Comparison of ENCODE assay signal across 23 cellular contexts in genomic region chr9:36956908-36957307, GRCh38.
"Had no signal": no experiment of that assay in that cellular context is flagged by ENCODE, and none has a peak within 500 bp of the region (broad histone marks: within the 10 kb centered on the region; RNA-seq: fewer than 3 reads in every experiment).

No MANE protein-coding gene starts in this region.

- DNase-seq: activated CD4-positive, alpha-beta memory T cell treated with anti-CD3 and anti-CD28 coated beads, Interleukin-2, amount 10 ng/mL, durations not matched to agents 7 days and 5 days; activated CD4-positive, alpha-beta T cell treated with anti-CD3 and anti-CD28 coated beads for 48 hours; aorta; caudate nucleus; effector CD8-positive, alpha-beta T cell; foreskin melanocyte; hippocampal formation; lower lobe of right lung; naive thymus-derived CD4-positive, alpha-beta T cell; posterior cingulate gyrus; stimulated activated CD4-positive, alpha-beta T cell treated with anti-CD3 and anti-CD28 coated beads, Interleukin-1b, Interleukin-23, amount 100 ng/mL, for 48 hours; T-helper 17 cell; transverse colon; uterus had no signal

- H3K27ac Mint-ChIP-seq: activated CD4-positive, alpha-beta memory T cell treated with anti-CD3 and anti-CD28 coated beads, Interleukin-2, amount 10 ng/mL, durations not matched to agents 7 days and 5 days; activated naive CD4-positive, alpha-beta T cell treated with anti-CD3 and anti-CD28 coated beads, Interleukin-2, amount 50 U/mL, for 72 hours; activated T-helper 1 cell treated with anti-CD3 and anti-CD28 coated beads, Interleukin-12 subunit alpha, Interleukin-12 subunit beta, Interleukin-2, Interleukin-4 antibody, amounts not matched to agents 30 ng/mL and 10 ng/mL and 1 ng/mL, durations not matched to agents 14 hours and 24 hours and 36 hours; brain; dendritic cell treated with granulocyte-macrophage colony-stimulating factor and Interleukin-4, amounts not matched to agents 40 ng/mL and 50 ng/mL, for 4 days; naive thymus-derived CD4-positive, alpha-beta T cell; T-helper 17 cell had no signal

- H3K27ac ChIP-seq: lower lobe of right lung, right lobe of liver, skin epidermis, transverse colon, uterus had no signal

- ATAC-seq: activated naive CD4-positive, alpha-beta T cell treated with anti-CD3 and anti-CD28 coated beads, Interleukin-2, amount 50 U/mL, for 72 hours; left lobe of liver; lower lobe of right lung; naive thymus-derived CD4-positive, alpha-beta T cell; right lobe of liver; T-helper 17 cell had no signal

- H3K4me1 ChIP-seq: lower lobe of right lung, right lobe of liver, uterus had no signal

- H3K9me3 Mint-ChIP-seq: activated CD4-positive, alpha-beta memory T cell treated with anti-CD3 and anti-CD28 coated beads, Interleukin-2, amount 10 ng/mL, durations not matched to agents 7 days and 5 days; activated T-helper 1 cell treated with anti-CD3 and anti-CD28 coated beads, Interleukin-12 subunit alpha, Interleukin-12 subunit beta, Interleukin-2, Interleukin-4 antibody, amounts not matched to agents 30 ng/mL and 10 ng/mL and 1 ng/mL, durations not matched to agents 14 hours and 24 hours and 36 hours; dendritic cell treated with granulocyte-macrophage colony-stimulating factor and Interleukin-4, amounts not matched to agents 40 ng/mL and 50 ng/mL, for 4 days had no signal

- H3K27me3 ChIP-seq: right lobe of liver, uterus had no signal

- H3K4me3 Mint-ChIP-seq: activated CD4-positive, alpha-beta memory T cell treated with anti-CD3 and anti-CD28 coated beads, Interleukin-2, amount 10 ng/mL, durations not matched to agents 7 days and 5 days; activated T-helper 1 cell treated with anti-CD3 and anti-CD28 coated beads, Interleukin-12 subunit alpha, Interleukin-12 subunit beta, Interleukin-2, Interleukin-4 antibody, amounts not matched to agents 30 ng/mL and 10 ng/mL and 1 ng/mL, durations not matched to agents 14 hours and 24 hours and 36 hours; brain; dendritic cell treated with granulocyte-macrophage colony-stimulating factor and Interleukin-4, amounts not matched to agents 40 ng/mL and 50 ng/mL, for 4 days; naive thymus-derived CD4-positive, alpha-beta T cell; neural crest cell; T-helper 17 cell had no signal

- FAIRE-seq: islet of Langerhans had no signal

- H3K4me1 Mint-ChIP-seq: activated CD4-positive, alpha-beta memory T cell treated with anti-CD3 and anti-CD28 coated beads, Interleukin-2, amount 10 ng/mL, durations not matched to agents 7 days and 5 days; brain; T-helper 17 cell had no signal

- H3K36me3 Mint-ChIP-seq: activated naive CD4-positive, alpha-beta T cell treated with anti-CD3 and anti-CD28 coated beads, Interleukin-2, amount 50 U/mL, for 72 hours; brain had no signal

- H3K9me3 ChIP-seq: lower lobe of right lung, right lobe of liver, transverse colon, uterus had no signal

- H3K4me3 ChIP-seq: lower lobe of right lung, right lobe of liver, skin epidermis, transverse colon, uterus had no signal

- H3K36me3 ChIP-seq: lower lobe of right lung, right lobe of liver, transverse colon, uterus had no signal
